Comparison of ENCODE assay signal across 8 cellular contexts in genomic region chr17:8326591-8327583, GRCh38. TPM values are rescaled to one million over a fixed set of nuclear protein-coding genes. Genes with fewer than 3 reads are reported as not detected.
DNase-seq lines count a peak whose midpoint lies in the region; ATAC-seq and TF ChIP-seq lines count a peak whose summit lies in the region.

No MANE protein-coding gene starts in this region.

- no peaks in the 10 kb centered on the region for H3K9me3 ChIP-seq in aorta (ENCODE audit: control insufficient read depth, low read length)

- peak overlapping the region; percentile 59 for H3K4me3 Mint-ChIP-seq in natural killer cell treated with Interleukin-12 subunit alpha and Interleukin-12 subunit beta and Interleukin-15 and Interleukin-18, amount 100 ng/mL, for 72 hours

- H3K36me3 ChIP-seq in aorta (ENCODE audit: control insufficient read depth in 1 of 2, insufficient read depth in 2 of 2, low read length in 1 of 2) = no peaks in the 10 kb centered on the region

- H3K9me3 Mint-ChIP-seq in natural killer cell treated with Interleukin-12 subunit alpha and Interleukin-12 subunit beta and Interleukin-15 and Interleukin-18, amount 100 ng/mL, for 72 hours = no peaks in the 10 kb centered on the region

- no peak overlapping the region for H3K27ac ChIP-seq in aorta (ENCODE audit: low read depth in 1 of 2, low read length in 2 of 2)

- no peak overlapping the region for H3K27ac Mint-ChIP-seq in natural killer cell treated with Interleukin-12 subunit alpha and Interleukin-12 subunit beta and Interleukin-15 and Interleukin-18, amount 100 ng/mL, for 72 hours

- H3K4me1 ChIP-seq in aorta (ENCODE audit: control insufficient read depth in 1 of 2, insufficient read depth in 2 of 2, low read length in 2 of 2) = no peaks in the 10 kb centered on the region

- no peaks in the 10 kb centered on the region for H3K36me3 Mint-ChIP-seq in natural killer cell treated with Interleukin-12 subunit alpha and Interleukin-12 subunit beta and Interleukin-15 and Interleukin-18, amount 100 ng/mL, for 72 hours

- no peak for TF ChIP-seq CTCF in fibroblast of mammary gland (conservative IDR thresholded peaks at IDR 0.05; ENCODE audit: control insufficient read depth, insufficient read depth, low read depth, low read length)

- peaks cover 7% of the 10 kb centered on the region in 2 donors for H3K4me1 Mint-ChIP-seq in natural killer cell treated with Interleukin-12 subunit alpha and Interleukin-12 subunit beta and Interleukin-15 and Interleukin-18, amount 100 ng/mL, for 72 hours (ENCODE audit: low read depth in 2 of 2)

- H3K27me3 ChIP-seq in aorta (ENCODE audit: control insufficient read depth in 1 of 2, insufficient read depth in 2 of 2, low read length in 1 of 2) = no peaks in the 10 kb centered on the region

- DNase-seq in SIG-M5 treated with dmso at 0.1 percent for 504 hours (lab: John Stamatoyannopoulos, UW; ENCODE audit: unreplicated experiment) (peak; percentile 9), SIG-M5 (lab: John Stamatoyannopoulos, UW) (no peak), fibroblast of mammary gland (ENCODE audit: low read depth) (peak; percentile 25), aorta (peak; percentile 56 to 83), HT-29 (ENCODE audit: low spot score) (no peak), NCI-H2107 treated with DMSO at 0.1 percent for 48 hours (lab: John Stamatoyannopoulos, UW; ENCODE audit: unreplicated experiment) (no peak)
- DNase-seq in activated CD4-positive, alpha-beta T cell treated with anti-CD3 and anti-CD28 coated beads, Interleukin-2, amount 50 U/mL, for 48 hours = peak; percentile 38 to 46
- DNase-seq in natural killer cell treated with Interleukin-12 subunit alpha and Interleukin-12 subunit beta and Interleukin-15 and Interleukin-18, amount 100 ng/mL, for 72 hours (ENCODE audit: low spot score) = no peak

- WGBS in aorta, 2 donors = 3 to 4% methylated on average over 66 of the region's 66 CpGs

- H3K27me3 Mint-ChIP-seq in natural killer cell treated with Interleukin-12 subunit alpha and Interleukin-12 subunit beta and Interleukin-15 and Interleukin-18, amount 100 ng/mL, for 72 hours = peaks cover 0 to 23% of the 10 kb centered on the region in 2 donors

- intact Hi-C loops in aorta (cut with DNase I) = no loop called here

- peak overlapping the region; percentile 55 for H3K4me3 ChIP-seq in fibroblast of mammary gland (ENCODE audit: control insufficient read depth, low read depth, low read length)
- H3K4me3 ChIP-seq in aorta (ENCODE audit: low read length in 2 of 2) = peak overlapping the region; percentile 14 to 30

- peak; percentile 69 to 74 for ATAC-seq in natural killer cell treated with Interleukin-12 subunit alpha and Interleukin-12 subunit beta and Interleukin-15 and Interleukin-18, amount 100 ng/mL, for 72 hours
- peak; percentile 69 for ATAC-seq in aorta (ENCODE audit: low FRiP score)

RNA-seq across cellular contexts. Expression of gene ODF4, which starts 12.8 kb away (rescaled TPM):
- not detected for total RNA-seq in natural killer cell treated with Interleukin-12 subunit alpha and Interleukin-12 subunit beta and Interleukin-15 and Interleukin-18, amount 100 ng/mL, for 72 hours
- not detected for total RNA-seq in aorta
- polyA plus RNA-seq in aorta = not detected
- total RNA-seq in HT-29 (2014; rRNA removed; shearing (Covaris generic)) = not detected in 2 replicates

RNA-seq across cellular contexts. Expression of gene ARHGEF15, which starts 16.8 kb away (rescaled TPM):
- total RNA-seq in natural killer cell treated with Interleukin-12 subunit alpha and Interleukin-12 subunit beta and Interleukin-15 and Interleukin-18, amount 100 ng/mL, for 72 hours = not detected
- 10 to 100 TPM; 18.6 to 36.5 TPM for total RNA-seq in aorta
- 1 to 10 TPM in 1 of 2 donors, under 1 TPM in 1; 0.75 to 2.1 TPM for polyA plus RNA-seq in aorta
- not detected in 2 replicates for total RNA-seq in HT-29 (2014; rRNA removed; shearing (Covaris generic))

RNA-seq across cellular contexts. Expression of gene SLC25A35, which starts 31.7 kb away (rescaled TPM):
- total RNA-seq in natural killer cell treated with Interleukin-12 subunit alpha and Interleukin-12 subunit beta and Interleukin-15 and Interleukin-18, amount 100 ng/mL, for 72 hours = 1 to 10 TPM; 4.4 to 5.2 TPM
- 1 to 10 TPM; 3.0 to 4.8 TPM for total RNA-seq in aorta
- polyA plus RNA-seq in aorta = 1 to 10 TPM; 1.0 to 6.6 TPM
- 1.7 and 2.4 TPM in 2 replicates for total RNA-seq in HT-29 (2014; rRNA removed; shearing (Covaris generic))

RNA-seq across cellular contexts. Expression of gene RANGRF, which starts 38.4 kb away (rescaled TPM):
- 10 to 100 TPM; 46.9 to 62.8 TPM for total RNA-seq in natural killer cell treated with Interleukin-12 subunit alpha and Interleukin-12 subunit beta and Interleukin-15 and Interleukin-18, amount 100 ng/mL, for 72 hours
- total RNA-seq in aorta = 10 to 100 TPM; 20.3 to 21.7 TPM
- 10 to 100 TPM; 28.7 to 53.7 TPM for polyA plus RNA-seq in aorta
- total RNA-seq in HT-29 (2014; rRNA removed; shearing (Covaris generic)) = 13.9 and 18.4 TPM in 2 replicates

Comparison
In these comparisons a context has a peak if more than half of its experiments do, and no peak if none do; other contexts are left out.
1. DNase-seq: peak in SIG-M5 treated with dmso at 0.1 percent for 504 hours (single experiment), activated CD4-positive, alpha-beta T cell treated with anti-CD3 and anti-CD28 coated beads, Interleukin-2, amount 50 U/mL, for 48 hours (2 of 2), fibroblast of mammary gland (single experiment) and aorta (2 of 2); none in SIG-M5 (single experiment), natural killer cell treated with Interleukin-12 subunit alpha and Interleukin-12 subunit beta and Interleukin-15 and Interleukin-18, amount 100 ng/mL, for 72 hours (single experiment), HT-29 (single experiment) and NCI-H2107 treated with DMSO at 0.1 percent for 48 hours (single experiment).
2. RNA of gene ARHGEF15, which starts 16.8 kb away (total RNA-seq): 18.6 to 36.5 TPM in aorta; not detected in natural killer cell treated with Interleukin-12 subunit alpha and Interleukin-12 subunit beta and Interleukin-15 and Interleukin-18, amount 100 ng/mL, for 72 hours and not detected in HT-29; every median in the first group is over 10 times any median in the second.